Comparison of ENCODE assay signal across 11 cellular contexts in the genomic region with DNA sequence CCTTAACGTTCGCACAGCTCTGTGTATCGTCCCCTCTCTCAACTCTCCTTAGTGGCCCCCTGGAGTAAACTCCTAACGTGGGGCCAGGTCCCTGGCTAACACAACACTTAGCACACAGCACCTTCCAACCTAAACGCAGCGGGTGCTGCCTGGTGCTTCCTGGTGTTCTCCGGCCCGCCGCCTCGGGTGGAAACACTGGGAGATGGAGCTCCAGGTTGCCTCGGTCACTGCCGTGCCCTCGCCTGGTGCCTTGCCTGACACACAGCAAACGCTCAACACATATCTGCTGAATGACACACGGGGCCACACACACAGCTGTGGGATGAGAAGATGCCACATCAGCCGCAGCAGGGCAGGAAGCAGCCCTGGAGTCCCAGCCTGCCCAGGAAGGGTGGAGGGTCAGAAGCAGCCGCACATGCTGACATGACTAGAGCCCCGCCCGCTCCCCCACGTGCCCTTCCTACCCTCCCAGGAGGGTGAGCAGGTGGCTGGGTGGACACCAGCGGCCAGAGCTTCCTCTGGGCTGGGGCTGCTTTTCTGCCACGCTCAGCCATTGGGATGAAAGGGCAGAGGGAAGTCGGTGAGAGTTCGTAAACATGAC. TPM values are rescaled to one million over a fixed set of nuclear protein-coding genes. Genes with fewer than 3 reads are reported as not detected.
DNase-seq lines count a peak whose midpoint lies in the region; ATAC-seq, FAIRE-seq and TF ChIP-seq lines count a peak whose summit lies in the region.
"Had no signal": no experiment of that assay in that cellular context is flagged by ENCODE, and none has a peak within 500 bp of the region (broad histone marks: within the 10 kb centered on the region; RNA-seq: fewer than 3 reads in every experiment).

No MANE protein-coding gene starts in this region.

- CTCF ChIA-PET in HepG2 (lab: Yijun Ruan, JAX; ENCODE audit: low intra/inter-chr PET ratio, low total read pairs) = no interaction called here
- CTCF ChIA-PET in activated CD4-positive, alpha-beta memory T cell treated with anti-CD3 and anti-CD28 coated beads for 36 hours (lab: Charles Lee) = no interaction called here

- H3K4me1 ChIP-seq in right lobe of liver (peaks cover 0 to 34% (median 7%) of the 10 kb centered on the region in 4 donors), HepG2 (ENCODE audit: insufficient read depth, low read length) (peaks cover 9% of the 10 kb centered on the region), hepatocyte (ENCODE audit: insufficient read depth) (no peaks in the 10 kb centered on the region)

- H3K27me3 ChIP-seq in right lobe of liver (no peaks in the 10 kb centered on the region), HepG2 (ENCODE audit: control insufficient read depth in 1 of 2, insufficient read depth in 2 of 2, low read length in 2 of 2) (no peaks in the 10 kb centered on the region), hepatocyte (no peaks in the 10 kb centered on the region)

- DNase-seq in right lobe of liver (peak in 1 of 3 donors; percentile 42), HepG2 (ENCODE audit: low spot score) (no peak), left lobe of liver (ENCODE audit: low spot score) (no peak), urothelium cell line (ENCODE audit: low spot score) (peak; percentile 66), hepatocyte (ENCODE audit: low spot score) (no peak), NCI-H2029 (lab: John Stamatoyannopoulos, UW) (no peak)
- DNase-seq in activated CD4-positive, alpha-beta memory T cell treated with anti-CD3 and anti-CD28 coated beads for 36 hours = peak; percentile 42
- DNase-seq: erythroblast, MM.1S, NCI-H524 treated with DMSO at 0.1 percent for 48 hours had no signal

- no peaks in the 10 kb centered on the region for H3K27me3 Mint-ChIP-seq in activated CD4-positive, alpha-beta memory T cell treated with anti-CD3 and anti-CD28 coated beads for 36 hours

- H3K4me1 Mint-ChIP-seq in activated CD4-positive, alpha-beta memory T cell treated with anti-CD3 and anti-CD28 coated beads for 36 hours (ENCODE audit: low read depth) = peaks cover 24% of the 10 kb centered on the region

- no peak overlapping the region for H3K9ac ChIP-seq in HepG2 (ENCODE audit: insufficient read depth, low read depth, low read length)

- WGBS in right lobe of liver (ENCODE audit: insufficient coverage, low coverage, low lambda C conversion rate, missing lambda C conversion rate) = 84% methylated on average over 4 of the region's 24 CpGs
- 94% methylated on average over 21 of the region's 24 CpGs for WGBS in HepG2 (ENCODE audit: low lambda C conversion rate)
- 91% methylated on average over 23 of the region's 24 CpGs for WGBS in hepatocyte (ENCODE audit: low lambda C conversion rate, missing lambda C conversion rate)

- POLR2A ChIA-PET in HepG2 (lab: Yijun Ruan, JAX) = no interaction called here
- POLR2A ChIA-PET in activated CD4-positive, alpha-beta memory T cell treated with anti-CD3 and anti-CD28 coated beads for 36 hours (lab: Charles Lee) = no interaction called here

- H3K4me2 ChIP-seq in HepG2 (ENCODE audit: low read depth, low read length) = no peak overlapping the region
- no peak overlapping the region for H3K4me2 ChIP-seq in hepatocyte

- H3K9me3 ChIP-seq in right lobe of liver = no peaks in the 10 kb centered on the region
- H3K9me3 ChIP-seq in HepG2 (ENCODE audit: low read length) = no peaks in the 10 kb centered on the region
- H3K9me3 ChIP-seq in hepatocyte (ENCODE audit: low read depth) = no peaks in the 10 kb centered on the region

- TF ChIP-seq RAD21 in HepG2 (CRISPR knock-in tag; IDR thresholded peaks at IDR 0.05) = no peak

- intact Hi-C loops in right lobe of liver (cut with DNase I) = no loop called here
- intact Hi-C loops in HepG2 (cut with micrococcal nuclease; ENCODE audit: unreplicated experiment) = no loop called here
- intact Hi-C loops in activated CD4-positive, alpha-beta memory T cell treated with anti-CD3 and anti-CD28 coated beads for 36 hours (cut with micrococcal nuclease) = no loop called here

- H3K4me3 Mint-ChIP-seq in activated CD4-positive, alpha-beta memory T cell treated with anti-CD3 and anti-CD28 coated beads for 36 hours = no peak overlapping the region

- H3K27ac ChIP-seq in right lobe of liver (no peak overlapping the region), HepG2 (ENCODE audit: extremely low read length, insufficient read depth, low read length) (no peak overlapping the region), hepatocyte (no peak overlapping the region)

- TF ChIP-seq POLR2A in right lobe of liver (IDR thresholded peaks at IDR 0.05) = no peak
- TF ChIP-seq POLR2A in HepG2 (IDR thresholded peaks at IDR 0.05; ENCODE audit: insufficient read depth in 1 of 2, low read depth in 2 of 2, low read length in 2 of 2) = no peak

- H3K9me3 Mint-ChIP-seq in activated CD4-positive, alpha-beta memory T cell treated with anti-CD3 and anti-CD28 coated beads for 36 hours = no peaks in the 10 kb centered on the region

- peak in 3 of 4 donors; percentile 6 to 42 (median 9) for ATAC-seq in right lobe of liver
- no peak for ATAC-seq in HepG2
- ATAC-seq in left lobe of liver = peak; percentile 30
- no peak for ATAC-seq in GM21786 (IDR thresholded peaks at IDR 0.05; ENCODE audit: unreplicated experiment)

- no peak overlapping the region for H3K4me3 ChIP-seq in right lobe of liver
- H3K4me3 ChIP-seq in HepG2 (replicated peaks in 1 of 3; ENCODE audit: insufficient read depth in 1 of 3, low read depth in 2 of 3, low read length in 3 of 3) = no peak overlapping the region
- no peak overlapping the region for H3K4me3 ChIP-seq in hepatocyte

- FAIRE-seq in HepG2 (lab: Jason Lieb, UNC) = no peak
- FAIRE-seq in urothelium cell line (lab: Jason Lieb, UNC) = no peak

- BruUV-seq in HepG2 (replicated peaks; lab: Mats Ljungman, UMichigan) = no TSS peak

- H3K79me2 ChIP-seq in HepG2 (ENCODE audit: insufficient read depth, low read length) = peaks cover 37% of the 10 kb centered on the region
- H3K79me2 ChIP-seq in hepatocyte = peaks cover 62% of the 10 kb centered on the region

- H3K9me2 ChIP-seq in hepatocyte (replicated peaks; ENCODE audit: insufficient read depth) = no peaks in the 10 kb centered on the region

- peaks cover 4% of the 10 kb centered on the region for H3K36me3 Mint-ChIP-seq in activated CD4-positive, alpha-beta memory T cell treated with anti-CD3 and anti-CD28 coated beads for 36 hours

- H4K20me1 ChIP-seq in HepG2 (ENCODE audit: insufficient read depth, low read length) (peaks cover under 1% of the 10 kb centered on the region; the same call in 1 of the 2 replicates), hepatocyte (ENCODE audit: insufficient read depth, poor library complexity, severe bottlenecking) (peaks cover 35% of the 10 kb centered on the region)

- no peak overlapping the region for H3K27ac Mint-ChIP-seq in activated CD4-positive, alpha-beta memory T cell treated with anti-CD3 and anti-CD28 coated beads for 36 hours

- TF ChIP-seq CTCF in right lobe of liver (IDR thresholded peaks at IDR 0.05) (no peak), HepG2 (CRISPR knock-in tag; IDR thresholded peaks at IDR 0.05) (no peak), hepatocyte (IDR thresholded peaks at IDR 0.05; ENCODE audit: poor library complexity) (no peak)

- in situ Hi-C loops in HepG2 (cut with HindIII; ENCODE audit: extremely low pct_ligation_motif_present, low pct_unique_long_range_greater_than_20kb) = no loop called here

- H2AFZ ChIP-seq in HepG2 (ENCODE audit: low read length) (no peak overlapping the region), hepatocyte (no peak overlapping the region)

- TF ChIP-seq EP300 in HepG2 (IDR thresholded peaks at IDR 0.05; ENCODE audit: low read depth in 2 of 2, low read length in 2 of 2) = no peak
- TF ChIP-seq EP300 in HepG2 (CRISPR knock-in tag; IDR thresholded peaks at IDR 0.05; ENCODE audit: borderline replicate concordance) = no peak

- H3K36me3 ChIP-seq in right lobe of liver (peaks cover 0 to 18% (median 7%) of the 10 kb centered on the region in 4 donors), HepG2 (replicated peaks in 1 of 2; ENCODE audit: control insufficient read depth in 1 of 2, insufficient read depth in 2 of 2, low read length in 2 of 2) (peaks cover 9 to 10% of the 10 kb centered on the region in 2 experiments; a peak in 4 of 5 replicates), hepatocyte (replicated peaks; ENCODE audit: insufficient read depth, low read depth) (no peaks in the 10 kb centered on the region)

TF ChIP-seq in HepG2, 621 proteins besides CTCF, POLR2A, EP300 and RAD21 (continues in another document):
- no peak for TF ChIP-seq RARA (CRISPR knock-in tag; IDR thresholded peaks at IDR 0.05)
- TF ChIP-seq MTF1 (CRISPR knock-in tag; IDR thresholded peaks at IDR 0.05) = no peak
- no peak for TF ChIP-seq ONECUT2 (CRISPR knock-in tag; IDR thresholded peaks at IDR 0.05)
- TF ChIP-seq MED8 (CRISPR knock-in tag; IDR thresholded peaks at IDR 0.05; ENCODE audit: insufficient replicate concordance) = no peak

RNA-seq across cellular contexts. Expression of a gene that starts 6.6 kb away (rescaled TPM):
- total RNA-seq in right lobe of liver (100 to 1,000 TPM; 121 to 261 (median 167) TPM), HepG2 (2016; rRNA removed; fragmentation: Illumina TruSeq; extraction: Trizol) (75.1 and 81.0 TPM in 2 replicates), left lobe of liver (201 TPM), hepatocyte (141 and 168 TPM in 2 replicates)
- 12.2 and 14.5 TPM in 2 replicates for total RNA-seq in HepG2 (2016; cell fraction: cytosol; rRNA removed; fragmentation: Illumina TruSeq; extraction: Trizol; ENCODE audit: low read depth)
- 76.9 and 79.4 TPM in 2 replicates for total RNA-seq in HepG2 (2016; cell fraction: insoluble cytoplasmic fraction; rRNA removed; fragmentation: Illumina TruSeq; extraction: Trizol)
- 29.4 and 31.9 TPM in 2 replicates for total RNA-seq in HepG2 (2016; cell fraction: membrane; rRNA removed; fragmentation: Illumina TruSeq; extraction: Trizol)
- total RNA-seq in HepG2 (2016; cell fraction: nucleus; rRNA removed; fragmentation: Illumina TruSeq; extraction: Trizol) = 35.5 and 39.2 TPM in 2 replicates
- polyA plus RNA-seq in HepG2 (2011; rRNA removed) (60.7 and 63.7 TPM in 2 replicates), hepatocyte (168 and 175 TPM in 2 replicates)
- 56.0 and 100 TPM in 2 replicates for polyA plus RNA-seq in HepG2 (2011; cell fraction: cytosol; rRNA removed)
- polyA plus RNA-seq in HepG2 (2011; cell fraction: nucleus; rRNA removed) = 50.1 and 50.6 TPM in 2 replicates
- polyA plus RNA-seq in HepG2 (2012) = 45.4 and 52.9 TPM in 2 replicates
- polyA plus RNA-seq in HepG2 (2016; cell fraction: cytosol; fragmentation: Illumina TruSeq; extraction: Trizol; ENCODE audit: low read depth) = 14.1 and 18.0 TPM in 2 replicates
- polyA plus RNA-seq in HepG2 (2016; cell fraction: insoluble cytoplasmic fraction; fragmentation: Illumina TruSeq; extraction: Trizol; ENCODE audit: low read depth) = 103 and 110 TPM in 2 replicates
- polyA plus RNA-seq in HepG2 (2016; cell fraction: membrane; fragmentation: Illumina TruSeq; extraction: Trizol; ENCODE audit: low read depth) = 30.2 and 30.4 TPM in 2 replicates
- 79.7 and 88.3 TPM in 2 replicates for polyA plus RNA-seq in HepG2 (2016; cell fraction: nucleus; fragmentation: Illumina TruSeq; extraction: Trizol; ENCODE audit: insufficient read depth, low read depth)
- polyA minus RNA-seq in HepG2 (2011; rRNA and poly(A)+ RNA removed; ENCODE audit: low replicate concordance) = 62.3 and 119 TPM in 2 replicates
- polyA minus RNA-seq in HepG2 (2011; cell fraction: cytosol; rRNA and poly(A)+ RNA removed) = 32.5 and 35.0 TPM in 2 replicates
- polyA minus RNA-seq in HepG2 (2011; cell fraction: nucleus; rRNA and poly(A)+ RNA removed) = 14.2 and 19.1 TPM in 2 replicates
- total RNA-seq in activated CD4-positive, alpha-beta memory T cell treated with anti-CD3 and anti-CD28 coated beads for 36 hours = 10 to 100 TPM; 29.3 to 30.6 TPM

Comparison
In these comparisons a context has a peak if more than half of its experiments do, and no peak if none do; other contexts are left out.
1. ATAC-seq: peak in right lobe of liver (3 of 4) and left lobe of liver (single experiment); none in HepG2 (single experiment) and GM21786 (single experiment).
2. DNase-seq: peak in activated CD4-positive, alpha-beta memory T cell treated with anti-CD3 and anti-CD28 coated beads for 36 hours (single experiment) and urothelium cell line (single experiment); none in HepG2 (single experiment), left lobe of liver (single experiment), hepatocyte (single experiment) and NCI-H2029 (single experiment).